ENCODE assay signal across 1 cellular context in the genomic region with DNA sequence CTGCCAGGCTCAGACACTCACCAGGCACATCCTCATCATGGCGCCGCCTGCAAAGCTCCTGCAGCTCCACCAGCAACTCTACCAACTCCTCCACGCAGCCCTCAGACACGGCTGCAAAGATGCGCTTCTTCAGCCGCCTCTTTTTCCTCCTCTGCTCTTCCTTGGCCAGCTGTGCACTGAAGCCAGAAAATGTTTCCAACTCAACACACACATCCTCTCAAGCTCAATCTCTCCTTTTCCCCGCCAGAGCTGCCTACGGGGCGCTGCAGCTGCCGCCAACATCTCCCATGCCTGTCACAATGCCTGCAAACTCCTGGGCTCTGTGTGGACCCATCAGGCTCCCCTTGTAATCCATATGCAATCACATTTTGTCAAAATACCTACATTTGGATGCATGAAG.
TF ChIP-seq lines count a peak whose summit lies in the region.

No MANE protein-coding gene starts in this region.

TF ChIP-seq in H1, 55 proteins besides CTCF, POLR2A, EP300 and RAD21:
- TF ChIP-seq GABPA (IDR thresholded peaks at IDR 0.05; ENCODE audit: borderline replicate concordance, insufficient read depth, low read length) (no peak), CHD1 (IDR thresholded peaks at IDR 0.05; ENCODE audit: low read depth, low read length) (no peak), POLR2AphosphoS5 (IDR thresholded peaks at IDR 0.05; ENCODE audit: low read depth, low read length) (no peak), CBX8 (IDR thresholded peaks at IDR 0.05; ENCODE audit: borderline replicate concordance, low read depth, low read length) (no peak), TEAD4 (IDR thresholded peaks at IDR 0.05; ENCODE audit: low read depth, low read length) (no peak), MAFK (IDR thresholded peaks at IDR 0.05; ENCODE audit: low read depth, low read length) (no peak), CHD2 (IDR thresholded peaks at IDR 0.05; ENCODE audit: low read length) (no peak)
TF ChIP-seq in H1: peak in this region for 0.
